1 cellular context compared by ENCODE assay signal in the genomic region with DNA sequence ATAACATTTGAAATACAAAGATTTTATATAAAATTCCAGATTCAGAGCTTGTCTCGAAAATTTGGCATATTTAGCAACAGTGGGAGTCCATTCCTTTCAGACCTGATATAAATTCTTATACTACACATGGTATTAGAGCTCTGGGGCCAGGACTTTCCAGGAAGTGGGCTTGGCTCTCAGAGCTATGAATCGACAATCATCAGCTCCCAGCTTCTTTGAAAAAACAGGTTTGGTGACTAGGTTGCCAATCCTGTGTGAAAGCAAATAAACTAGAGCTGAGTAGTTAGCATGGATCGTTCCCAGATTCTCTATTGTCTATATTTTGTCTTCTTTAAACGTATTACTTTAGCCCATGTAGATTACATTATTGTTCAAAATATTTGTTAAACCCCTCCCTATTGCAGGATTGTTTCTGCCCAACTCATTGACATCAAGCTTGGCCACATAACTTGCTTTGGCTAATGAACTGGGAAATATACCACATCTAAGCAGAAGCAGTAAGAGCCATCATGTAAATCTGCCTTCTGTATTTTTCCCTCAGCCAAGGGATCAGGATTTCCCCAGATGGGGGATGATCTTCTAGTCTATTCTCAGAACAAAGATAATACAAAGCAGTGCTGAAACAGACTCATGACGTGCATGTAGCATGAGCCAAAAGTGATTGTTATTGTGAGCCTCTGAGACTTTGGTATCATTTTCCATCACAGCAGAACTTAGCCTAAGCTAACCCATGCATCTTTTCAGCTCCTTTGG.
A peak's percentile ranks its signal among the peaks of the same experiment; 100 is the strongest.
TF ChIP-seq lines count a peak whose summit lies in the region.

No MANE protein-coding gene starts in this region.

TF ChIP-seq in GM12878, 131 proteins besides CTCF, POLR2A, EP300 and RAD21 (continued from another document and continues in another):
- TF ChIP-seq SMAD5 (IDR thresholded peaks at IDR 0.05; ENCODE audit: low read depth): no peak
- TF ChIP-seq ATF7 (IDR thresholded peaks at IDR 0.05; ENCODE audit: low read depth): peak; percentile 23; the same call in 1 of the 2 replicates
- TF ChIP-seq, protein P1, sequence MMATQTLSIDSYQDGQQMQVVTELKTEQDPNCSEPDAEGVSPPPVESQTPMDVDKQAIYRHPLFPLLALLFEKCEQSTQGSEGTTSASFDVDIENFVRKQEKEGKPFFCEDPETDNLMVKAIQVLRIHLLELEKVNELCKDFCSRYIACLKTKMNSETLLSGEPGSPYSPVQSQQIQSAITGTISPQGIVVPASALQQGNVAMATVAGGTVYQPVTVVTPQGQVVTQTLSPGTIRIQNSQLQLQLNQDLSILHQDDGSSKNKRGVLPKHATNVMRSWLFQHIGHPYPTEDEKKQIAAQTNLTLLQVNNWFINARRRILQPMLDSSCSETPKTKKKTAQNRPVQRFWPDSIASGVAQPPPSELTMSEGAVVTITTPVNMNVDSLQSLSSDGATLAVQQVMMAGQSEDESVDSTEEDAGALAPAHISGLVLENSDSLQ (IDR thresholded peaks at IDR 0.05): no peak
- TF ChIP-seq RB1 (IDR thresholded peaks at IDR 0.05; ENCODE audit: borderline replicate concordance): no peak
- TF ChIP-seq HDGF (IDR thresholded peaks at IDR 0.05): no peak
- TF ChIP-seq, protein P2, sequence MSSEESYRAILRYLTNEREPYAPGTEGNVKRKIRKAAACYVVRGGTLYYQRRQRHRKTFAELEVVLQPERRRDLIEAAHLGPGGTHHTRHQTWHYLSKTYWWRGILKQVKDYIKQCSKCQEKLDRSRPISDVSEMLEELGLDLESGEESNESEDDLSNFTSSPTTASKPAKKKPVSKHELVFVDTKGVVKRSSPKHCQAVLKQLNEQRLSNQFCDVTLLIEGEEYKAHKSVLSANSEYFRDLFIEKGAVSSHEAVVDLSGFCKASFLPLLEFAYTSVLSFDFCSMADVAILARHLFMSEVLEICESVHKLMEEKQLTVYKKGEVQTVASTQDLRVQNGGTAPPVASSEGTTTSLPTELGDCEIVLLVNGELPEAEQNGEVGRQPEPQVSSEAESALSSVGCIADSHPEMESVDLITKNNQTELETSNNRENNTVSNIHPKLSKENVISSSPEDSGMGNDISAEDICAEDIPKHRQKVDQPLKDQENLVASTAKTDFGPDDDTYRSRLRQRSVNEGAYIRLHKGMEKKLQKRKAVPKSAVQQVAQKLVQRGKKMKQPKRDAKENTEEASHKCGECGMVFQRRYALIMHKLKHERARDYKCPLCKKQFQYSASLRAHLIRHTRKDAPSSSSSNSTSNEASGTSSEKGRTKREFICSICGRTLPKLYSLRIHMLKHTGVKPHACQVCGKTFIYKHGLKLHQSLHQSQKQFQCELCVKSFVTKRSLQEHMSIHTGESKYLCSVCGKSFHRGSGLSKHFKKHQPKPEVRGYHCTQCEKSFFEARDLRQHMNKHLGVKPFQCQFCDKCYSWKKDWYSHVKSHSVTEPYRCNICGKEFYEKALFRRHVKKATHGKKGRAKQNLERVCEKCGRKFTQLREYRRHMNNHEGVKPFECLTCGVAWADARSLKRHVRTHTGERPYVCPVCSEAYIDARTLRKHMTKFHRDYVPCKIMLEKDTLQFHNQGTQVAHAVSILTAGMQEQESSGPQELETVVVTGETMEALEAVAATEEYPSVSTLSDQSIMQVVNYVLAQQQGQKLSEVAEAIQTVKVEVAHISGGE (CRISPR knock-in tag; IDR thresholded peaks at IDR 0.05): no peak
- TF ChIP-seq TCF7 (IDR thresholded peaks at IDR 0.05; ENCODE audit: borderline replicate concordance): 0 out of 2 replicates have a peak, but pooled peaks have one; percentile 23
- TF ChIP-seq TCF3 (IDR thresholded peaks at IDR 0.05; ENCODE audit: borderline replicate concordance, insufficient read depth, low read depth, low read length): no peak
- peak; percentile 52; the same call in 1 of the 2 replicates for TF ChIP-seq CREB1 (IDR thresholded peaks at IDR 0.05; ENCODE audit: low read depth)
- TF ChIP-seq SREBF2 (IDR thresholded peaks at IDR 0.05; ENCODE audit: low read length): no peak
- TF ChIP-seq, protein P3, sequence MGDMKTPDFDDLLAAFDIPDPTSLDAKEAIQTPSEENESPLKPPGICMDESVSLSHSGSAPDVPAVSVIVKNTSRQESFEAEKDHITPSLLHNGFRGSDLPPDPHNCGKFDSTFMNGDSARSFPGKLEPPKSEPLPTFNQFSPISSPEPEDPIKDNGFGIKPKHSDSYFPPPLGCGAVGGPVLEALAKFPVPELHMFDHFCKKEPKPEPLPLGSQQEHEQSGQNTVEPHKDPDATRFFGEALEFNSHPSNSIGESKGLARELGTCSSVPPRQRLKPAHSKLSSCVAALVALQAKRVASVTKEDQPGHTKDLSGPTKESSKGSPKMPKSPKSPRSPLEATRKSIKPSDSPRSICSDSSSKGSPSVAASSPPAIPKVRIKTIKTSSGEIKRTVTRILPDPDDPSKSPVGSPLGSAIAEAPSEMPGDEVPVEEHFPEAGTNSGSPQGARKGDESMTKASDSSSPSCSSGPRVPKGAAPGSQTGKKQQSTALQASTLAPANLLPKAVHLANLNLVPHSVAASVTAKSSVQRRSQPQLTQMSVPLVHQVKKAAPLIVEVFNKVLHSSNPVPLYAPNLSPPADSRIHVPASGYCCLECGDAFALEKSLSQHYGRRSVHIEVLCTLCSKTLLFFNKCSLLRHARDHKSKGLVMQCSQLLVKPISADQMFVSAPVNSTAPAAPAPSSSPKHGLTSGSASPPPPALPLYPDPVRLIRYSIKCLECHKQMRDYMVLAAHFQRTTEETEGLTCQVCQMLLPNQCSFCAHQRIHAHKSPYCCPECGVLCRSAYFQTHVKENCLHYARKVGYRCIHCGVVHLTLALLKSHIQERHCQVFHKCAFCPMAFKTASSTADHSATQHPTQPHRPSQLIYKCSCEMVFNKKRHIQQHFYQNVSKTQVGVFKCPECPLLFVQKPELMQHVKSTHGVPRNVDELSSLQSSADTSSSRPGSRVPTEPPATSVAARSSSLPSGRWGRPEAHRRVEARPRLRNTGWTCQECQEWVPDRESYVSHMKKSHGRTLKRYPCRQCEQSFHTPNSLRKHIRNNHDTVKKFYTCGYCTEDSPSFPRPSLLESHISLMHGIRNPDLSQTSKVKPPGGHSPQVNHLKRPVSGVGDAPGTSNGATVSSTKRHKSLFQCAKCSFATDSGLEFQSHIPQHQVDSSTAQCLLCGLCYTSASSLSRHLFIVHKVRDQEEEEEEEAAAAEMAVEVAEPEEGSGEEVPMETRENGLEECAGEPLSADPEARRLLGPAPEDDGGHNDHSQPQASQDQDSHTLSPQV (IDR thresholded peaks at IDR 0.05): no peak
- no peak for TF ChIP-seq ETV6 (conservative IDR thresholded peaks at IDR 0.05 in 1 of 2, IDR thresholded peaks at IDR 0.05 in 1 of 2; ENCODE audit: borderline replicate concordance in 1 of 2, low read depth in 1 of 2)
- TF ChIP-seq YBX1 (IDR thresholded peaks at IDR 0.05): no peak
- TF ChIP-seq, protein P4, sequence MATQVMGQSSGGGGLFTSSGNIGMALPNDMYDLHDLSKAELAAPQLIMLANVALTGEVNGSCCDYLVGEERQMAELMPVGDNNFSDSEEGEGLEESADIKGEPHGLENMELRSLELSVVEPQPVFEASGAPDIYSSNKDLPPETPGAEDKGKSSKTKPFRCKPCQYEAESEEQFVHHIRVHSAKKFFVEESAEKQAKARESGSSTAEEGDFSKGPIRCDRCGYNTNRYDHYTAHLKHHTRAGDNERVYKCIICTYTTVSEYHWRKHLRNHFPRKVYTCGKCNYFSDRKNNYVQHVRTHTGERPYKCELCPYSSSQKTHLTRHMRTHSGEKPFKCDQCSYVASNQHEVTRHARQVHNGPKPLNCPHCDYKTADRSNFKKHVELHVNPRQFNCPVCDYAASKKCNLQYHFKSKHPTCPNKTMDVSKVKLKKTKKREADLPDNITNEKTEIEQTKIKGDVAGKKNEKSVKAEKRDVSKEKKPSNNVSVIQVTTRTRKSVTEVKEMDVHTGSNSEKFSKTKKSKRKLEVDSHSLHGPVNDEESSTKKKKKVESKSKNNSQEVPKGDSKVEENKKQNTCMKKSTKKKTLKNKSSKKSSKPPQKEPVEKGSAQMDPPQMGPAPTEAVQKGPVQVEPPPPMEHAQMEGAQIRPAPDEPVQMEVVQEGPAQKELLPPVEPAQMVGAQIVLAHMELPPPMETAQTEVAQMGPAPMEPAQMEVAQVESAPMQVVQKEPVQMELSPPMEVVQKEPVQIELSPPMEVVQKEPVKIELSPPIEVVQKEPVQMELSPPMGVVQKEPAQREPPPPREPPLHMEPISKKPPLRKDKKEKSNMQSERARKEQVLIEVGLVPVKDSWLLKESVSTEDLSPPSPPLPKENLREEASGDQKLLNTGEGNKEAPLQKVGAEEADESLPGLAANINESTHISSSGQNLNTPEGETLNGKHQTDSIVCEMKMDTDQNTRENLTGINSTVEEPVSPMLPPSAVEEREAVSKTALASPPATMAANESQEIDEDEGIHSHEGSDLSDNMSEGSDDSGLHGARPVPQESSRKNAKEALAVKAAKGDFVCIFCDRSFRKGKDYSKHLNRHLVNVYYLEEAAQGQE (IDR thresholded peaks at IDR 0.05; ENCODE audit: low read depth, low read length): no peak
- TF ChIP-seq SIX5 (IDR thresholded peaks at IDR 0.05; ENCODE audit: low read depth, low read length, severe bottlenecking): no peak
- TF ChIP-seq GABPA (IDR thresholded peaks at IDR 0.05; ENCODE audit: low read depth): no peak
- TF ChIP-seq, protein P5, sequence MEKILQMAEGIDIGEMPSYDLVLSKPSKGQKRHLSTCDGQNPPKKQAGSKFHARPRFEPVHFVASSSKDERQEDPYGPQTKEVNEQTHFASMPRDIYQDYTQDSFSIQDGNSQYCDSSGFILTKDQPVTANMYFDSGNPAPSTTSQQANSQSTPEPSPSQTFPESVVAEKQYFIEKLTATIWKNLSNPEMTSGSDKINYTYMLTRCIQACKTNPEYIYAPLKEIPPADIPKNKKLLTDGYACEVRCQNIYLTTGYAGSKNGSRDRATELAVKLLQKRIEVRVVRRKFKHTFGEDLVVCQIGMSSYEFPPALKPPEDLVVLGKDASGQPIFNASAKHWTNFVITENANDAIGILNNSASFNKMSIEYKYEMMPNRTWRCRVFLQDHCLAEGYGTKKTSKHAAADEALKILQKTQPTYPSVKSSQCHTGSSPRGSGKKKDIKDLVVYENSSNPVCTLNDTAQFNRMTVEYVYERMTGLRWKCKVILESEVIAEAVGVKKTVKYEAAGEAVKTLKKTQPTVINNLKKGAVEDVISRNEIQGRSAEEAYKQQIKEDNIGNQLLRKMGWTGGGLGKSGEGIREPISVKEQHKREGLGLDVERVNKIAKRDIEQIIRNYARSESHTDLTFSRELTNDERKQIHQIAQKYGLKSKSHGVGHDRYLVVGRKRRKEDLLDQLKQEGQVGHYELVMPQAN (conservative IDR thresholded peaks at IDR 0.05): no peak
- no peak for TF ChIP-seq BHLHE40 (IDR thresholded peaks at IDR 0.05; ENCODE audit: borderline replicate concordance in 1 of 2, low read depth in 2 of 2, low read length in 1 of 2)
- 0 out of 2 replicates have a peak, but pooled peaks have one; percentile 19 for TF ChIP-seq FOXM1 (IDR thresholded peaks at IDR 0.05; ENCODE audit: low read depth, low read length)
- no peak for TF ChIP-seq RBBP5 (conservative IDR thresholded peaks at IDR 0.05)
- peak in 1 of 2 experiments; percentile 35; a peak in 2 of 4 replicates for TF ChIP-seq IKZF2 (IDR thresholded peaks at IDR 0.05)
- TF ChIP-seq, protein P6, sequence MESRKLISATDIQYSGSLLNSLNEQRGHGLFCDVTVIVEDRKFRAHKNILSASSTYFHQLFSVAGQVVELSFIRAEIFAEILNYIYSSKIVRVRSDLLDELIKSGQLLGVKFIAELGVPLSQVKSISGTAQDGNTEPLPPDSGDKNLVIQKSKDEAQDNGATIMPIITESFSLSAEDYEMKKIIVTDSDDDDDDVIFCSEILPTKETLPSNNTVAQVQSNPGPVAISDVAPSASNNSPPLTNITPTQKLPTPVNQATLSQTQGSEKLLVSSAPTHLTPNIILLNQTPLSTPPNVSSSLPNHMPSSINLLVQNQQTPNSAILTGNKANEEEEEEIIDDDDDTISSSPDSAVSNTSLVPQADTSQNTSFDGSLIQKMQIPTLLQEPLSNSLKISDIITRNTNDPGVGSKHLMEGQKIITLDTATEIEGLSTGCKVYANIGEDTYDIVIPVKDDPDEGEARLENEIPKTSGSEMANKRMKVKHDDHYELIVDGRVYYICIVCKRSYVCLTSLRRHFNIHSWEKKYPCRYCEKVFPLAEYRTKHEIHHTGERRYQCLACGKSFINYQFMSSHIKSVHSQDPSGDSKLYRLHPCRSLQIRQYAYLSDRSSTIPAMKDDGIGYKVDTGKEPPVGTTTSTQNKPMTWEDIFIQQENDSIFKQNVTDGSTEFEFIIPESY (IDR thresholded peaks at IDR 0.05): no peak
- TF ChIP-seq IKZF1 (conservative IDR thresholded peaks at IDR 0.05): 0 out of 2 replicates have a peak, but pooled peaks have one; percentile 19
- TF ChIP-seq, protein P7, sequence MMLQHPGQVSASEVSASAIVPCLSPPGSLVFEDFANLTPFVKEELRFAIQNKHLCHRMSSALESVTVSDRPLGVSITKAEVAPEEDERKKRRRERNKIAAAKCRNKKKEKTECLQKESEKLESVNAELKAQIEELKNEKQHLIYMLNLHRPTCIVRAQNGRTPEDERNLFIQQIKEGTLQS (IDR thresholded peaks at IDR 0.05; ENCODE audit: borderline replicate concordance, extremely low read depth, low read depth, low read length): no peak
- TF ChIP-seq, protein P8, sequence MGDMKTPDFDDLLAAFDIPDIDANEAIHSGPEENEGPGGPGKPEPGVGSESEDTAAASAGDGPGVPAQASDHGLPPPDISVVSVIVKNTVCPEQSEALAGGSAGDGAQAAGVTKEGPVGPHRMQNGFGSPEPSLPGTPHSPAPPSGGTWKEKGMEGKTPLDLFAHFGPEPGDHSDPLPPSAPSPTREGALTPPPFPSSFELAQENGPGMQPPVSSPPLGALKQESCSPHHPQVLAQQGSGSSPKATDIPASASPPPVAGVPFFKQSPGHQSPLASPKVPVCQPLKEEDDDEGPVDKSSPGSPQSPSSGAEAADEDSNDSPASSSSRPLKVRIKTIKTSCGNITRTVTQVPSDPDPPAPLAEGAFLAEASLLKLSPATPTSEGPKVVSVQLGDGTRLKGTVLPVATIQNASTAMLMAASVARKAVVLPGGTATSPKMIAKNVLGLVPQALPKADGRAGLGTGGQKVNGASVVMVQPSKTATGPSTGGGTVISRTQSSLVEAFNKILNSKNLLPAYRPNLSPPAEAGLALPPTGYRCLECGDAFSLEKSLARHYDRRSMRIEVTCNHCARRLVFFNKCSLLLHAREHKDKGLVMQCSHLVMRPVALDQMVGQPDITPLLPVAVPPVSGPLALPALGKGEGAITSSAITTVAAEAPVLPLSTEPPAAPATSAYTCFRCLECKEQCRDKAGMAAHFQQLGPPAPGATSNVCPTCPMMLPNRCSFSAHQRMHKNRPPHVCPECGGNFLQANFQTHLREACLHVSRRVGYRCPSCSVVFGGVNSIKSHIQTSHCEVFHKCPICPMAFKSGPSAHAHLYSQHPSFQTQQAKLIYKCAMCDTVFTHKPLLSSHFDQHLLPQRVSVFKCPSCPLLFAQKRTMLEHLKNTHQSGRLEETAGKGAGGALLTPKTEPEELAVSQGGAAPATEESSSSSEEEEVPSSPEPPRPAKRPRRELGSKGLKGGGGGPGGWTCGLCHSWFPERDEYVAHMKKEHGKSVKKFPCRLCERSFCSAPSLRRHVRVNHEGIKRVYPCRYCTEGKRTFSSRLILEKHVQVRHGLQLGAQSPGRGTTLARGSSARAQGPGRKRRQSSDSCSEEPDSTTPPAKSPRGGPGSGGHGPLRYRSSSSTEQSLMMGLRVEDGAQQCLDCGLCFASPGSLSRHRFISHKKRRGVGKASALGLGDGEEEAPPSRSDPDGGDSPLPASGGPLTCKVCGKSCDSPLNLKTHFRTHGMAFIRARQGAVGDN (IDR thresholded peaks at IDR 0.05): no peak
- TF ChIP-seq RUNX3 (IDR thresholded peaks at IDR 0.05; ENCODE audit: low read length): peak; percentile 27; the same call in 1 of the 2 replicates
- TF ChIP-seq HDAC2 (IDR thresholded peaks at IDR 0.05): no peak
- 0 out of 2 replicates have a peak, but pooled peaks have one; percentile 28 for TF ChIP-seq NFIC (IDR thresholded peaks at IDR 0.05; ENCODE audit: low read depth, low read length)
- TF ChIP-seq MTA3 (IDR thresholded peaks at IDR 0.05; ENCODE audit: borderline replicate concordance, low read length): no peak
- no peak for TF ChIP-seq STAT1 (conservative IDR thresholded peaks at IDR 0.05)
